Comparison of ENCODE assay signal across 11 cellular contexts in genomic region chr6:33599413-33599911, GRCh38. TPM values are rescaled to one million over a fixed set of nuclear protein-coding genes. Genes with fewer than 3 reads are reported as not detected.
DNase-seq lines count a peak whose midpoint lies in the region; ATAC-seq and TF ChIP-seq lines count a peak whose summit lies in the region.
"Had no signal": no experiment of that assay in that cellular context is flagged by ENCODE, and none has a peak within 500 bp of the region (broad histone marks: within the 10 kb centered on the region; RNA-seq: fewer than 3 reads in every experiment).

No MANE protein-coding gene starts in this region.

- no peak overlapping the region for H3K4me3 Mint-ChIP-seq in activated T-helper 1 cell treated with anti-CD3 and anti-CD28 coated beads, Interleukin-12 subunit alpha, Interleukin-12 subunit beta, Interleukin-2, Interleukin-4 antibody, amounts not matched to agents 30 ng/mL and 10 ng/mL and 1 ng/mL, durations not matched to agents 14 hours and 24 hours and 36 hours
- H3K4me3 Mint-ChIP-seq: activated T-helper 17 cell treated with anti-CD3 and anti-CD28 coated beads, Interleukin-2, amount 50 U/mL, for 72 hours; WTC11 had no signal

- H2AFZ ChIP-seq in PC-3 (ENCODE audit: low read length) = no peak overlapping the region

- no peak overlapping the region for H3K4me3 ChIP-seq in HEK293 (ENCODE audit: low read depth, low read length)
- no peak overlapping the region for H3K4me3 ChIP-seq in PC-3 (ENCODE audit: low read length)
- no peak overlapping the region for H3K4me3 ChIP-seq in gastrocnemius medialis
- no peak overlapping the region for H3K4me3 ChIP-seq in effector memory CD4-positive, alpha-beta T cell (ENCODE audit: insufficient read depth, low read depth, low read length, poor library complexity, severe bottlenecking)

- TF ChIP-seq CTCF in HEK293 (tag by site-specific recombination; IDR thresholded peaks at IDR 0.05) = no peak
- TF ChIP-seq CTCF in PC-3 (conservative IDR thresholded peaks at IDR 0.05; ENCODE audit: low read depth, low read length) = no peak
- TF ChIP-seq CTCF in gastrocnemius medialis (IDR thresholded peaks at IDR 0.05 in 4 of 5, conservative IDR thresholded peaks at IDR 0.05 in 1 of 5) = no peak

- POLR2A ChIA-PET in HEK293 (lab: Yijun Ruan, JAX) (interaction anchor here (2.2 kb wide), 1 partner anchor 22 kb away, joined by 5 read pairs; the partner anchor contains the start of gene ITPR3), PC-3 (lab: Charles Lee; ENCODE audit: unreplicated experiment) (no interaction called here)

- H3K27ac ChIP-seq in HEK293 (ENCODE audit: extremely low read depth, low read depth, low read length) (no peak overlapping the region), PC-3 (ENCODE audit: low read length) (no peak overlapping the region), gastrocnemius medialis (peak overlapping the region in 1 of 4 donors; percentile 65)
- H3K27ac ChIP-seq in effector memory CD4-positive, alpha-beta T cell (ENCODE audit: insufficient read depth, low read length, poor library complexity, severe bottlenecking) = no peak overlapping the region

- CTCF ChIA-PET in HEK293 (lab: Yijun Ruan, JAX) = interaction anchor here (0.6 to 1.6 kb wide), 3 partner anchors 20 to 101 kb away, joined by 3 to 4 read pairs (median 4); no protein-coding TSS in a partner anchor
- CTCF ChIA-PET in PC-3 (lab: Charles Lee) = no interaction called here

- peak; percentile 36 for DNase-seq in PC-3
- peak; percentile 41 for DNase-seq in foreskin melanocyte
- no peak for DNase-seq in gastrocnemius medialis
- no peak for DNase-seq in effector memory CD4-positive, alpha-beta T cell
- DNase-seq in activated T-helper 1 cell treated with anti-CD3 and anti-CD28 coated beads, Interleukin-12 subunit alpha, Interleukin-12 subunit beta, Interleukin-2, Interleukin-4 antibody, amounts not matched to agents 30 ng/mL and 10 ng/mL and 1 ng/mL, durations not matched to agents 14 hours and 24 hours and 36 hours (ENCODE audit: low spot score) = no peak
- DNase-seq: caudate nucleus had no signal

- H3K27me3 ChIP-seq in PC-3 (ENCODE audit: low read length) = no peaks in the 10 kb centered on the region
- H3K27me3 ChIP-seq in gastrocnemius medialis = no peaks in the 10 kb centered on the region
- H3K27me3 ChIP-seq in effector memory CD4-positive, alpha-beta T cell (replicated peaks; ENCODE audit: control insufficient read depth, insufficient read depth, low read length, poor library complexity, severe bottlenecking) = no peaks in the 10 kb centered on the region

- H3K4me2 ChIP-seq in PC-3 (ENCODE audit: low read length) = no peak overlapping the region

- no peaks in the 10 kb centered on the region for H3K36me3 Mint-ChIP-seq in activated T-helper 1 cell treated with anti-CD3 and anti-CD28 coated beads, Interleukin-12 subunit alpha, Interleukin-12 subunit beta, Interleukin-2, Interleukin-4 antibody, amounts not matched to agents 30 ng/mL and 10 ng/mL and 1 ng/mL, durations not matched to agents 14 hours and 24 hours and 36 hours (ENCODE audit: low read depth)
- H3K36me3 Mint-ChIP-seq: WTC11 had no signal

- no peaks in the 10 kb centered on the region for H3K36me3 ChIP-seq in HEK293 (ENCODE audit: control insufficient read depth in 2 of 2, insufficient read depth in 1 of 2, low read length in 2 of 2)
- no peaks in the 10 kb centered on the region for H3K36me3 ChIP-seq in PC-3 (ENCODE audit: low read depth, low read length)
- no peaks in the 10 kb centered on the region for H3K36me3 ChIP-seq in gastrocnemius medialis
- no peaks in the 10 kb centered on the region for H3K36me3 ChIP-seq in effector memory CD4-positive, alpha-beta T cell (ENCODE audit: control insufficient read depth, insufficient read depth, low read length)

- ATAC-seq in PC-3 = peak; percentile 15
- peak; percentile 21 to 38 for ATAC-seq in gastrocnemius medialis
- ATAC-seq in GM21619 (IDR thresholded peaks at IDR 0.05; ENCODE audit: unreplicated experiment) = no peak
- ATAC-seq in HG02884 (IDR thresholded peaks at IDR 0.05; ENCODE audit: unreplicated experiment) = no peak
- ATAC-seq: activated T-helper 17 cell treated with anti-CD3 and anti-CD28 coated beads, Interleukin-2, amount 50 U/mL, for 72 hours had no signal

- BruUV-seq in PC-3 (replicated peaks; lab: Mats Ljungman, UMichigan) = no TSS peak

- no peaks in the 10 kb centered on the region for H3F3A ChIP-seq in PC-3 (ENCODE audit: low read length, unreplicated experiment)

- H3K27me3 Mint-ChIP-seq in activated T-helper 1 cell treated with anti-CD3 and anti-CD28 coated beads, Interleukin-12 subunit alpha, Interleukin-12 subunit beta, Interleukin-2, Interleukin-4 antibody, amounts not matched to agents 30 ng/mL and 10 ng/mL and 1 ng/mL, durations not matched to agents 14 hours and 24 hours and 36 hours (ENCODE audit: insufficient read depth) = peaks cover 15% of the 10 kb centered on the region
- H3K27me3 Mint-ChIP-seq: activated T-helper 17 cell treated with anti-CD3 and anti-CD28 coated beads, Interleukin-2, amount 50 U/mL, for 72 hours had no signal

- H4K20me1 ChIP-seq in PC-3 (ENCODE audit: low read length) = no peaks in the 10 kb centered on the region

- peaks cover 6% of the 10 kb centered on the region for H3K4me1 Mint-ChIP-seq in activated T-helper 1 cell treated with anti-CD3 and anti-CD28 coated beads, Interleukin-12 subunit alpha, Interleukin-12 subunit beta, Interleukin-2, Interleukin-4 antibody, amounts not matched to agents 30 ng/mL and 10 ng/mL and 1 ng/mL, durations not matched to agents 14 hours and 24 hours and 36 hours (ENCODE audit: low read depth)
- H3K4me1 Mint-ChIP-seq: activated T-helper 17 cell treated with anti-CD3 and anti-CD28 coated beads, Interleukin-2, amount 50 U/mL, for 72 hours; WTC11 had no signal

- in situ Hi-C loops in gastrocnemius medialis (cut with MboI; ENCODE audit: low sequenced_read_pairs in 4 of 4) = no loop called here

- intact Hi-C loops in PC-3 (cut with micrococcal nuclease) (no loop called here), gastrocnemius medialis (cut with DNase I; ENCODE audit: low total_unique reads) (no loop called here)
- intact Hi-C loops in activated T-helper 1 cell treated with anti-CD3 and anti-CD28 coated beads, Interleukin-12 subunit alpha, Interleukin-12 subunit beta, Interleukin-2, Interleukin-4 antibody, amounts not matched to agents 30 ng/mL and 10 ng/mL and 1 ng/mL, durations not matched to agents 14 hours and 24 hours and 36 hours (cut with micrococcal nuclease) = no loop called here

- no peaks in the 10 kb centered on the region for H3K4me1 ChIP-seq in HEK293 (ENCODE audit: control insufficient read depth, insufficient read depth, low read length)
- H3K4me1 ChIP-seq in PC-3 (ENCODE audit: insufficient read depth, low read length) = peaks cover 3% of the 10 kb centered on the region; the same call in 1 of the 2 replicates
- peaks cover 0 to 22% of the 10 kb centered on the region in 2 donors for H3K4me1 ChIP-seq in gastrocnemius medialis
- H3K4me1 ChIP-seq in effector memory CD4-positive, alpha-beta T cell (ENCODE audit: control insufficient read depth, insufficient read depth, low read length, poor library complexity, severe bottlenecking) = no peaks in the 10 kb centered on the region

- no peaks in the 10 kb centered on the region for H3K9me3 Mint-ChIP-seq in activated T-helper 1 cell treated with anti-CD3 and anti-CD28 coated beads, Interleukin-12 subunit alpha, Interleukin-12 subunit beta, Interleukin-2, Interleukin-4 antibody, amounts not matched to agents 30 ng/mL and 10 ng/mL and 1 ng/mL, durations not matched to agents 14 hours and 24 hours and 36 hours
- H3K9me3 Mint-ChIP-seq: activated T-helper 17 cell treated with anti-CD3 and anti-CD28 coated beads, Interleukin-2, amount 50 U/mL, for 72 hours; WTC11 had no signal

- H3K9me3 ChIP-seq in HEK293 (ENCODE audit: control insufficient read depth, insufficient read depth, low read depth, low read length) (no peaks in the 10 kb centered on the region), PC-3 (ENCODE audit: low read length) (no peaks in the 10 kb centered on the region), gastrocnemius medialis (no peaks in the 10 kb centered on the region)
- H3K9me3 ChIP-seq in effector memory CD4-positive, alpha-beta T cell (ENCODE audit: control insufficient read depth, low read length) = no peaks in the 10 kb centered on the region

- H3K79me2 ChIP-seq in PC-3 (ENCODE audit: low read length) = no peaks in the 10 kb centered on the region

- no peak for TF ChIP-seq POLR2A in gastrocnemius medialis (IDR thresholded peaks at IDR 0.05)

- H3K9ac ChIP-seq in PC-3 (ENCODE audit: low read length) = no peak overlapping the region

- no peaks in the 10 kb centered on the region for H3K9me2 ChIP-seq in PC-3 (replicated peaks; ENCODE audit: low read length)

- no peak overlapping the region for H3K27ac Mint-ChIP-seq in activated T-helper 1 cell treated with anti-CD3 and anti-CD28 coated beads, Interleukin-12 subunit alpha, Interleukin-12 subunit beta, Interleukin-2, Interleukin-4 antibody, amounts not matched to agents 30 ng/mL and 10 ng/mL and 1 ng/mL, durations not matched to agents 14 hours and 24 hours and 36 hours
- H3K27ac Mint-ChIP-seq: activated T-helper 17 cell treated with anti-CD3 and anti-CD28 coated beads, Interleukin-2, amount 50 U/mL, for 72 hours; WTC11 had no signal

TF ChIP-seq in HEK293, 187 proteins besides CTCF, POLR2A, EP300 and RAD21 (continues in another document):
- TF ChIP-seq ZNF391 (tag by site-specific recombination; IDR thresholded peaks at IDR 0.05; ENCODE audit: borderline replicate concordance, low read depth) (no peak), ZIC2 (tag by site-specific recombination; IDR thresholded peaks at IDR 0.05) (peak; percentile 39), MYNN (tag by site-specific recombination; IDR thresholded peaks at IDR 0.05; ENCODE audit: borderline replicate concordance) (no peak), SP7 (tag by site-specific recombination; IDR thresholded peaks at IDR 0.05) (no peak)

RNA-seq across cellular contexts. Expression of gene BAK1, which starts 19.4 kb away (rescaled TPM):
- total RNA-seq in PC-3 (2014; rRNA removed) = 15.1 and 23.7 TPM in 2 replicates
- 10 to 100 TPM in 1 of 4 donors, 1 to 10 TPM in 3; 5.8 to 11.7 (median 8.2) TPM for total RNA-seq in gastrocnemius medialis
- total RNA-seq in activated T-helper 1 cell treated with anti-CD3 and anti-CD28 coated beads, Interleukin-12 subunit alpha, Interleukin-12 subunit beta, Interleukin-2, Interleukin-4 antibody, amounts not matched to agents 30 ng/mL and 10 ng/mL and 1 ng/mL, durations not matched to agents 14 hours and 24 hours and 36 hours = 67.0 and 67.9 TPM in 2 replicates

RNA-seq across cellular contexts. Expression of gene ITPR3, which starts 21.7 kb away (rescaled TPM):
- 41.8 and 50.6 TPM in 2 replicates for total RNA-seq in PC-3 (2014; rRNA removed)
- total RNA-seq in gastrocnemius medialis = 1 to 10 TPM; 1.9 to 6.8 (median 4.2) TPM
- 42.7 and 42.9 TPM in 2 replicates for total RNA-seq in activated T-helper 1 cell treated with anti-CD3 and anti-CD28 coated beads, Interleukin-12 subunit alpha, Interleukin-12 subunit beta, Interleukin-2, Interleukin-4 antibody, amounts not matched to agents 30 ng/mL and 10 ng/mL and 1 ng/mL, durations not matched to agents 14 hours and 24 hours and 36 hours

Comparison
In these comparisons a context has a peak if more than half of its experiments do, and no peak if none do; other contexts are left out.
1. ATAC-seq: peak in PC-3 (single experiment) and gastrocnemius medialis (2 of 2); none in GM21619 (single experiment) and HG02884 (single experiment).
2. DNase-seq: peak in PC-3 (single experiment) and foreskin melanocyte (single experiment); none in gastrocnemius medialis (0 of 2), effector memory CD4-positive, alpha-beta T cell (0 of 3) and activated T-helper 1 cell treated with anti-CD3 and anti-CD28 coated beads, Interleukin-12 subunit alpha, Interleukin-12 subunit beta, Interleukin-2, Interleukin-4 antibody, amounts not matched to agents 30 ng/mL and 10 ng/mL and 1 ng/mL, durations not matched to agents 14 hours and 24 hours and 36 hours (single experiment).